In the genomic region with DNA sequence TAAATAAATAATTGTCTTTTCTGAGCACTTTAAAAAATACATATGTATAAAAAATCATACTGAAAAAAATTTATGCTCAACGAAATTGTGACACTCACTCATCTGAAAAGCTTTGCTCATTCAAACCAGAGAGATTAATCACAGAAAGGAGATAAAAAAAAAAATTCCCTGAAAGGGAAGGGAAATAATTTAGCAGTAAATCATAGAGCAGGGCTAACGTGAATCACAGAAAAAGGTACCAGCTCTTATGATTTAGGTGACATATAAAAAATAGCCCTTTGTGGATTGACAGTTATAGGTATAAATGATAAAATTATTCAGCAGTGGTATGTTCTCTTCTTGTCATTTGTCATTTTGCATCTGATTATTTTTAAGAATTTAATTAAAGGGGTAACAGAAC, we compare ENCODE assay signal across 28 cellular contexts.
"Had no signal": no experiment of that assay in that cellular context is flagged by ENCODE, and none has a peak within 500 bp of the region (broad histone marks: within the 10 kb centered on the region; RNA-seq: fewer than 3 reads in every experiment).

No MANE protein-coding gene starts in this region.

- H3K36me3 ChIP-seq: adrenal gland, ascending aorta, breast epithelium, cardiac muscle cell, gastroesophageal sphincter, heart right ventricle had no signal

- H2AFZ ChIP-seq: hepatocyte had no signal

- H3K9me3 ChIP-seq: adrenal gland, ascending aorta, breast epithelium, gastroesophageal sphincter, heart right ventricle had no signal

- H3K4me3 ChIP-seq: adrenal gland, ascending aorta, breast epithelium, cardiac muscle cell, coronary artery, dorsolateral prefrontal cortex, gastroesophageal sphincter, heart right ventricle, hepatocyte had no signal

- H3K27ac ChIP-seq: adrenal gland, ascending aorta, breast epithelium, cardiac muscle cell, coronary artery, dorsolateral prefrontal cortex, gastroesophageal sphincter, heart right ventricle, hepatocyte had no signal

- ATAC-seq: activated CD4-positive, alpha-beta T cell treated with anti-CD3 and anti-CD28 coated beads for 36 hours; activated CD8-positive, alpha-beta memory T cell treated with anti-CD3 and anti-CD28 coated beads, Interleukin-2, amount 10 ng/mL, durations not matched to agents 7 days and 5 days; activated CD8-positive, alpha-beta T cell treated with anti-CD3 and anti-CD28 coated beads, Interleukin-2, amount 10 ng/mL, durations not matched to agents 7 days and 5 days; activated naive CD8-positive, alpha-beta T cell treated with anti-CD3 and anti-CD28 coated beads, Interleukin-2, amount 50 U/mL, for 24 hours; esophagus mucosa; gastroesophageal sphincter; heart right ventricle had no signal

- H3K4me2 ChIP-seq: hepatocyte had no signal

- H3K27me3 ChIP-seq: adrenal gland, ascending aorta, breast epithelium, cardiac muscle cell, gastroesophageal sphincter, heart right ventricle, hepatocyte had no signal

- DNase-seq: activated CD4-positive, alpha-beta memory T cell treated with anti-CD3 and anti-CD28 coated beads for 36 hours; activated CD4-positive, alpha-beta T cell treated with anti-CD3 and anti-CD28 coated beads for 36 hours; activated CD4-positive, alpha-beta T cell treated with anti-CD3 and anti-CD28 coated beads, Interleukin-2, amount 10 ng/mL, durations not matched to agents 24 days and 14 days; activated CD4-positive, CD25-positive, alpha-beta regulatory T cell; activated CD4-positive, CD25-positive, alpha-beta regulatory T cell treated with anti-CD3 and anti-CD28 coated beads, Interleukin-2, amount 50 U/mL, for 72 hours; activated CD8-positive, alpha-beta memory T cell treated with anti-CD3 and anti-CD28 coated beads, Interleukin-2, amount 10 ng/mL, durations not matched to agents 7 days and 5 days; activated CD8-positive, alpha-beta memory T cell treated with anti-CD3 and anti-CD28 coated beads, Interleukin-2, amount 50 U/mL, for 4 hours; activated CD8-positive, alpha-beta T cell treated with anti-CD3 and anti-CD28 coated beads, Interleukin-2, amount 10 ng/mL, durations not matched to agents 7 days and 5 days; activated effector memory CD4-positive, alpha-beta T cell treated with anti-CD3 and anti-CD28 coated beads, Interleukin-2, amount 50 U/mL, for 16 hours; activated naive CD4-positive, alpha-beta T cell treated with anti-CD3 and anti-CD28 coated beads for 36 hours; activated naive CD8-positive, alpha-beta T cell treated with anti-CD3 and anti-CD28 coated beads for 36 hours; activated naive CD8-positive, alpha-beta T cell treated with anti-CD3 and anti-CD28 coated beads, Interleukin-2, amount 50 U/mL, for 24 hours; activated T-cell treated with anti-CD3 and anti-CD28 coated beads, Interleukin-2, amount 50 U/mL, for 1 hour; activated T-cell treated with anti-CD3 and anti-CD28 coated beads, Interleukin-2, amount 50 U/mL, for 48 hours; adrenal gland; dorsolateral prefrontal cortex; effector memory CD4-positive, alpha-beta T cell; endodermal cell; foreskin fibroblast; heart right ventricle; T-helper 2 cell had no signal

- H3K79me2 ChIP-seq: hepatocyte had no signal
